Comparison of ENCODE assay signal across 9 cellular contexts in the genomic region with DNA sequence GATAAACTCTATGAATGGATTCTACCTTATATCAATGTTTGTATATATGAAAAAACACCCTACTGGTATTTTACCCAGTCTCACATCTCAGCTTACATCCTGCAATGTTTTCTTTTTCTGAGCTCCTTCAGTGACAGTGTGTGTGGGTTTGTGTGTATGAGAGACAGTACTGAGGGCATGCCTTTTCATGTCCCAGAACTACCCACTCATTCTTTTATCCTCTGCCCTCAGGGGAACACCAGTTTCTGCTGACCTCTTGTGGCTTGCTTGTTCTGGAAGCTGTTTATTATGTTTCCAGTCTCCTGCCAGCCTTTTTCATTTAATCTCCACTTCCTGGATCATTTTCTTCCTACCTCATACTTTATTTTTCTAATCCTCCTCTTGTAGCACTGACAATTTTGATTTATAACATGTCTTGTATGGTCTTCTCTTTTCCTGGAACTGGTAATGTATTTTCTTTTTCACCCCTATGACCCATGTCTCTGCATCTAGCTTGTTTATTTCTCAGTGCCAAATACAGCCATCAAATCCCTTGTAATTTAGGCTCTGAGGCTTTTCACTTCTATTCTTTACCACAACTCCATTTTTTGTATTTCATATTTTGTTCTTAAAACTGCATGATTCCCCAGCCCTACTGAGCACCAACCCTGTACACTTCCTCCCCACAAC.
DNase-seq lines count a peak whose midpoint lies in the region; ATAC-seq, FAIRE-seq and TF ChIP-seq lines count a peak whose summit lies in the region.
"Had no signal": no experiment of that assay in that cellular context is flagged by ENCODE, and none has a peak within 500 bp of the region (broad histone marks: within the 10 kb centered on the region; RNA-seq: fewer than 3 reads in every experiment).

No MANE protein-coding gene starts in this region.

- TF ChIP-seq CTCF in D721Med (IDR thresholded peaks at IDR 0.05; ENCODE audit: insufficient read depth, missing control alignments) (peak; percentile 32), fibroblast of villous mesenchyme (IDR thresholded peaks at IDR 0.05; ENCODE audit: insufficient read depth, low read depth, low read length) (no peak)

- no peak for DNase-seq in D721Med (ENCODE audit: insufficient read length, low spot score)
- peak; percentile 11 for DNase-seq in NCI-H2107 treated with DMSO at 0.1 percent for 48 hours (lab: John Stamatoyannopoulos, UW; ENCODE audit: unreplicated experiment)
- peak; percentile 3 for DNase-seq in fibroblast of villous mesenchyme (ENCODE audit: low read depth)
- no peak for DNase-seq in NCI-H128 (lab: John Stamatoyannopoulos, UW; ENCODE audit: unreplicated experiment)
- no peak for DNase-seq in stimulated activated CD4-positive, alpha-beta T cell treated with anti-CD3 and anti-CD28 coated beads, Interleukin-1b, Interleukin-23, amount 100 ng/mL, for 48 hours
- DNase-seq in NCI-H446 (lab: John Stamatoyannopoulos, UW): no peak
- DNase-seq: NCI-H187 had no signal

- no peak overlapping the region for H3K4me3 ChIP-seq in fibroblast of villous mesenchyme (ENCODE audit: low read depth, low read length)

- ATAC-seq in GM21447 (IDR thresholded peaks at IDR 0.05; ENCODE audit: unreplicated experiment) (peak; percentile 98), GM18520 (IDR thresholded peaks at IDR 0.05; ENCODE audit: unreplicated experiment) (no peak)

- FAIRE-seq in D721Med (lab: Jason Lieb, UNC): no peak

Comparison
In these comparisons a context has a peak if more than half of its experiments do, and no peak if none do; other contexts are left out.
1. DNase-seq: peak in NCI-H2107 treated with DMSO at 0.1 percent for 48 hours (single experiment) and fibroblast of villous mesenchyme (single experiment); none in D721Med (single experiment), NCI-H128 (single experiment), stimulated activated CD4-positive, alpha-beta T cell treated with anti-CD3 and anti-CD28 coated beads, Interleukin-1b, Interleukin-23, amount 100 ng/mL, for 48 hours (single experiment) and NCI-H446 (0 of 2).